14 cellular contexts compared by ENCODE assay signal in genomic region chr6:169619650-169620049, GRCh38.
DNase-seq lines count a peak whose midpoint lies in the region; ATAC-seq and TF ChIP-seq lines count a peak whose summit lies in the region.
"Had no signal": no experiment of that assay in that cellular context is flagged by ENCODE, and none has a peak within 500 bp of the region (broad histone marks: within the 10 kb centered on the region; RNA-seq: fewer than 3 reads in every experiment).

No MANE protein-coding gene starts in this region.

- H3K4me1 ChIP-seq in foreskin keratinocyte: peaks cover 16% of the 10 kb centered on the region
- H3K4me1 ChIP-seq in tibial artery: peaks cover 0 to 15% (median 6%) of the 10 kb centered on the region in 4 donors
- H3K4me1 ChIP-seq: left ventricle myocardium inferior had no signal

- intact Hi-C loops in tibial artery (cut with DNase I; ENCODE audit: low total_unique reads): no loop called here

- peak; percentile 74 for ATAC-seq in foreskin keratinocyte
- no peak for ATAC-seq in GM18505 (IDR thresholded peaks at IDR 0.05; ENCODE audit: unreplicated experiment)
- ATAC-seq: heart right ventricle had no signal

- peaks cover 0 to 8% (median 8%) of the 10 kb centered on the region in 3 donors for H3K36me3 ChIP-seq in tibial artery

- no peak overlapping the region for H3K4me3 ChIP-seq in tibial artery
- H3K4me3 ChIP-seq: ascending aorta, heart right ventricle, left ventricle myocardium inferior had no signal

- H3K9me3 ChIP-seq in tibial artery: no peaks in the 10 kb centered on the region
- H3K9me3 ChIP-seq: ascending aorta had no signal

- no peak for TF ChIP-seq POLR2A in GM18505 (IDR thresholded peaks at IDR 0.05; ENCODE audit: borderline replicate concordance, extremely low read depth, insufficient read depth, insufficient read length)

- peak; percentile 6 for DNase-seq in NCI-H2171 treated with DMSO at 0.1 percent for 48 hours (lab: John Stamatoyannopoulos, UW)
- no peak for DNase-seq in NCI-H2171 (lab: John Stamatoyannopoulos, UW)
- DNase-seq in amniotic epithelial cell (ENCODE audit: low read depth): peak; percentile 66
- DNase-seq in foreskin keratinocyte: peak; percentile 34 to 63
- no peak for DNase-seq in caudate nucleus (lab: John Stamatoyannopoulos, UW)
- no peak for DNase-seq in stimulated activated naive CD4-positive, alpha-beta T cell treated with Interleukin-2 at 50 U/mL for 16 hours (lab: John Stamatoyannopoulos, UW)
- DNase-seq in tibial artery: no peak
- DNase-seq: activated CD4-positive, alpha-beta T cell treated with anti-CD3 and anti-CD28 coated beads, Interleukin-2, amount 50 U/mL, for 1 hour; effector CD4-positive, alpha-beta T cell; heart right ventricle; left ventricle myocardium inferior; NCI-H2227 treated with DMSO at 0.1 percent for 48 hours had no signal

- H3K27me3 ChIP-seq in foreskin keratinocyte (no peaks in the 10 kb centered on the region), tibial artery (no peaks in the 10 kb centered on the region)
- H3K27me3 ChIP-seq: ascending aorta, heart right ventricle had no signal

- H3K27ac ChIP-seq in foreskin keratinocyte (no peak overlapping the region), caudate nucleus (ENCODE audit: low read depth, low read length) (no peak overlapping the region), tibial artery (no peak overlapping the region)
- H3K27ac ChIP-seq: heart right ventricle, left ventricle myocardium inferior had no signal

- no peak for TF ChIP-seq CTCF in foreskin keratinocyte (conservative IDR thresholded peaks at IDR 0.05)
- no peak for TF ChIP-seq CTCF in tibial artery (IDR thresholded peaks at IDR 0.05)

Comparison
In these comparisons a context has a peak if more than half of its experiments do, and no peak if none do; other contexts are left out.
1. DNase-seq: peak in NCI-H2171 treated with DMSO at 0.1 percent for 48 hours (single experiment), amniotic epithelial cell (single experiment) and foreskin keratinocyte (2 of 2); none in NCI-H2171 (single experiment), caudate nucleus (0 of 61), stimulated activated naive CD4-positive, alpha-beta T cell treated with Interleukin-2 at 50 U/mL for 16 hours (single experiment) and tibial artery (0 of 2).